Comparison of ENCODE assay signal across 8 cellular contexts in genomic region chr13:40770934-40771618, GRCh38. TPM values are rescaled to one million over a fixed set of nuclear protein-coding genes. Genes with fewer than 3 reads are reported as not detected.
A peak's percentile ranks its signal among the peaks of the same experiment; 100 is the strongest.
DNase-seq lines count a peak whose midpoint lies in the region; ATAC-seq, FAIRE-seq and TF ChIP-seq lines count a peak whose summit lies in the region.

Gene MRPS31, minus strand, starts transcription at chr13:40771190. Its CDS starts 54 bp downstream, at chr13:40771136.

- peaks cover 24% of the 10 kb centered on the region for H3K4me1 Mint-ChIP-seq in T-helper 17 cell

- 0% methylated on average over 52 of the region's 52 CpGs for WGBS in psoas muscle, 3 donors

- peak within 1 kb of the TSS; percentile 95 for H3K4me3 Mint-ChIP-seq in T-helper 17 cell

- peak within 1 kb of the TSS; percentile 74 for H3K27ac ChIP-seq in psoas muscle

- H3K27ac Mint-ChIP-seq in T-helper 17 cell, result peak within 1 kb of the TSS; percentile 95

- H3K4me1 ChIP-seq in psoas muscle, result peaks cover 9% of the 10 kb centered on the region

- H3K36me3 ChIP-seq in psoas muscle (ENCODE audit: insufficient read depth in 1 of 2, low read depth in 1 of 2), result peaks cover 0 to 10% of the 10 kb centered on the region in 2 donors

- H3K27me3 Mint-ChIP-seq in T-helper 17 cell, result no peaks in the 10 kb centered on the region

- ATAC-seq in HG02885 (IDR thresholded peaks at IDR 0.05; ENCODE audit: poor library complexity, unreplicated experiment) (peak; percentile 98), T-helper 17 cell (peak; percentile 97), left ventricle myocardium superior (peak; percentile 99), psoas muscle (peak; percentile 100)

- peak; percentile 85 for TF ChIP-seq POLR2A in GM15510 (IDR thresholded peaks at IDR 0.05; ENCODE audit: borderline replicate concordance, extremely low read depth, insufficient read length)

- DNase-seq in NCI-H1694 treated with DMSO at 0.1 percent for 48 hours (lab: John Stamatoyannopoulos, UW), result peak; percentile 84
- peak; percentile 87 to 93 (median 88) for DNase-seq in T-helper 17 cell
- DNase-seq in amygdala (lab: John Stamatoyannopoulos, UW), result peak; percentile 51 to 96 (median 90)
- DNase-seq in left ventricle myocardium superior, result peak; percentile 96
- peak; percentile 96 to 97 for DNase-seq in psoas muscle
- DNase-seq in urothelium cell line (ENCODE audit: low spot score), result peak; percentile 88

- no peak for TF ChIP-seq CTCF in psoas muscle (IDR thresholded peaks at IDR 0.05)

- intact Hi-C loops in left ventricle myocardium superior (cut with micrococcal nuclease), result no loop called here
- intact Hi-C loops in psoas muscle (cut with DNase I), result loop anchor here in 1 of 2 donors (10.0 kb wide), 1 partner anchor 294 kb away; the partner anchor contains the start of gene WBP4

- FAIRE-seq in urothelium cell line (lab: Jason Lieb, UNC), result no peak

- no peaks in the 10 kb centered on the region for H3K36me3 Mint-ChIP-seq in T-helper 17 cell (ENCODE audit: low read depth)

- peak within 1 kb of the TSS; percentile 88 for H3K4me3 ChIP-seq in psoas muscle

- no peaks in the 10 kb centered on the region for H3K27me3 ChIP-seq in psoas muscle (ENCODE audit: insufficient read depth in 3 of 3, low read length in 2 of 3)

- no peaks in the 10 kb centered on the region for H3K9me3 ChIP-seq in T-helper 17 cell (ENCODE audit: control insufficient read depth, low read length, poor library complexity, severe bottlenecking)
- H3K9me3 ChIP-seq in psoas muscle, result no peaks in the 10 kb centered on the region

RNA-seq across cellular contexts. Expression of gene MRPS31, which starts in this region (rescaled TPM):
- 10 to 100 TPM; 13.0 to 15.8 TPM for total RNA-seq in T-helper 17 cell
- total RNA-seq in left ventricle myocardium superior, result 33.7 TPM
- 10 to 100 TPM; 23.3 to 27.2 (median 25.5) TPM for total RNA-seq in psoas muscle
- polyA plus RNA-seq in psoas muscle, result 10 to 100 TPM; 26.7 to 36.6 (median 34.9) TPM

Comparison
In these comparisons a context has a peak if more than half of its experiments do, and no peak if none do; other contexts are left out.
1. Peak in every context shown above with its lines: DNase-seq, ATAC-seq, H3K4me3 ChIP-seq and H3K27ac ChIP-seq.